ENCODE assay signal across 1 cellular context in the genomic region with DNA sequence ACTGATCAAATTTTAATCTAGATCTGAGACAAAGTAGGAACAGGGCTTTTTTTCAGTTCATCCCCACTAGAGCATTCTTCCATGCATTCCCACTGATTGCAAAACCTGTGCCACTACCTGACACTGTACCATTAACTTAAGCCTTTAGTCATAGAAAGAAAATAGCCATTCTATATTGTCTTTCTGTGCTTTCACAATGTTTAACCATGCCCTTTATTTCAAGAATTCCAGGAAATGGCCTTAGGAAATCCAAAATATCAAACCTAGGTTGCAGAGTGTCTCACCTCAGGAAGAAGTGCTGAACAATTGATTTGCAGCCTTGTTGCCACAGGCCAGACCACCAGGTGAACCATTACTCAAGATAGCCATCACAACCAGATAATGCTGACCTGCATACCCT.
TF ChIP-seq lines count a peak whose summit lies in the region.

No MANE protein-coding gene starts in this region.

TF ChIP-seq in H1, 55 proteins besides CTCF, POLR2A, EP300 and RAD21:
- TF ChIP-seq, protein P1, sequence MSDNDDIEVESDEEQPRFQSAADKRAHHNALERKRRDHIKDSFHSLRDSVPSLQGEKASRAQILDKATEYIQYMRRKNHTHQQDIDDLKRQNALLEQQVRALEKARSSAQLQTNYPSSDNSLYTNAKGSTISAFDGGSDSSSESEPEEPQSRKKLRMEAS (IDR thresholded peaks at IDR 0.05): no peak
- TF ChIP-seq TAF1 (IDR thresholded peaks at IDR 0.05; ENCODE audit: low read depth, low read length) (no peak), RXRA (IDR thresholded peaks at IDR 0.05; ENCODE audit: insufficient read depth, low read depth, low read length) (no peak)
TF ChIP-seq in H1: peak in this region for 0.
